15 cellular contexts compared by ENCODE assay signal in the genomic region with DNA sequence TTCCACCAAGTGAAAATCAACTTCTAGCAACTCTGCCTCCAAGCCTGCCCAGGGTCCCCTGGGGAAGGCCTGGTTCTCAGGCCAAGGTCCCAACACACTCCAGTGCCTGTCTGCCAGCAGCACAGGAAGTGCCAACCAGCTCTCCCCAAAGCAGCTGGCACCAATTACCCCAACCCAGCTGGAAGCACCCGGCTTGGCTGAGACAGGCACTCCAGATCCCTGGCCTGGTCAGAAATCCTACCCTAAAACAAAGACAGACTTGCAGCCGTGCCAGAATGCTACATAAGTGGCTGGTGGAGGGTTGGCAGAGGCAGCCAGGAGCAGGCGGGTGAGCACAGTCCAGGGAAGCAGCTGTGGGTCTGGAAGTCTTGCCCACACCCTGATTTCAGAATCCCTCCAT.
DNase-seq lines count a peak whose midpoint lies in the region; ATAC-seq and TF ChIP-seq lines count a peak whose summit lies in the region.
"Had no signal": no experiment of that assay in that cellular context is flagged by ENCODE, and none has a peak within 500 bp of the region (broad histone marks: within the 10 kb centered on the region; RNA-seq: fewer than 3 reads in every experiment).

No MANE protein-coding gene starts in this region.

- CTCF ChIA-PET in activated CD4-positive, alpha-beta T cell treated with anti-CD3 and anti-CD28 coated beads for 36 hours (lab: Charles Lee) = no interaction called here

- peaks cover 29% of the 10 kb centered on the region for H3K27me3 Mint-ChIP-seq in progenitor cell of endocrine pancreas
- H3K27me3 Mint-ChIP-seq in activated CD4-positive, alpha-beta T cell treated with anti-CD3 and anti-CD28 coated beads for 36 hours = peaks cover 2% of the 10 kb centered on the region

- H3K9me3 Mint-ChIP-seq in progenitor cell of endocrine pancreas (ENCODE audit: low read depth) = no peaks in the 10 kb centered on the region
- no peaks in the 10 kb centered on the region for H3K9me3 Mint-ChIP-seq in activated CD4-positive, alpha-beta T cell treated with anti-CD3 and anti-CD28 coated beads for 36 hours (ENCODE audit: low read depth)
- H3K9me3 Mint-ChIP-seq: activated T-cell treated with anti-CD3 and anti-CD28 coated beads, Interleukin-2, amount 50 U/mL, for 24 hours; dendritic cell treated with granulocyte-macrophage colony-stimulating factor and Interleukin-4, amounts not matched to agents 40 ng/mL and 50 ng/mL, for 4 days had no signal

- H3K4me3 Mint-ChIP-seq in progenitor cell of endocrine pancreas (ENCODE audit: low read depth) = no peak overlapping the region
- no peak overlapping the region for H3K4me3 Mint-ChIP-seq in activated CD4-positive, alpha-beta T cell treated with anti-CD3 and anti-CD28 coated beads for 36 hours
- H3K4me3 Mint-ChIP-seq: activated T-cell treated with anti-CD3 and anti-CD28 coated beads, Interleukin-2, amount 50 U/mL, for 24 hours; dendritic cell treated with granulocyte-macrophage colony-stimulating factor and Interleukin-4, amounts not matched to agents 40 ng/mL and 50 ng/mL, for 4 days; T-helper 17 cell had no signal

- intact Hi-C loops in activated CD4-positive, alpha-beta T cell treated with anti-CD3 and anti-CD28 coated beads for 36 hours (cut with DNase I, micrococcal nuclease) = no loop called here

- H3K4me1 Mint-ChIP-seq in progenitor cell of endocrine pancreas (ENCODE audit: low read depth) = no peaks in the 10 kb centered on the region
- no peaks in the 10 kb centered on the region for H3K4me1 Mint-ChIP-seq in activated CD4-positive, alpha-beta T cell treated with anti-CD3 and anti-CD28 coated beads for 36 hours
- H3K4me1 Mint-ChIP-seq: T-helper 17 cell had no signal

- H3K27ac Mint-ChIP-seq in progenitor cell of endocrine pancreas = no peak overlapping the region
- H3K27ac Mint-ChIP-seq in activated CD4-positive, alpha-beta T cell treated with anti-CD3 and anti-CD28 coated beads for 36 hours = no peak overlapping the region
- H3K27ac Mint-ChIP-seq: activated T-cell treated with anti-CD3 and anti-CD28 coated beads, Interleukin-2, amount 50 U/mL, for 24 hours; dendritic cell treated with granulocyte-macrophage colony-stimulating factor and Interleukin-4, amounts not matched to agents 40 ng/mL and 50 ng/mL, for 4 days; T-helper 17 cell had no signal

- H3K27ac ChIP-seq in caudate nucleus (ENCODE audit: low read depth, low read length) = no peak overlapping the region
- H3K27ac ChIP-seq: suprapubic skin had no signal

- H3K36me3 Mint-ChIP-seq in progenitor cell of endocrine pancreas (ENCODE audit: insufficient read depth) = no peaks in the 10 kb centered on the region
- no peaks in the 10 kb centered on the region for H3K36me3 Mint-ChIP-seq in activated CD4-positive, alpha-beta T cell treated with anti-CD3 and anti-CD28 coated beads for 36 hours (ENCODE audit: low read depth)

- no peak for TF ChIP-seq CTCF in progenitor cell of endocrine pancreas (IDR thresholded peaks at IDR 0.05; ENCODE audit: unreplicated experiment)

- POLR2A ChIA-PET in activated CD4-positive, alpha-beta T cell treated with anti-CD3 and anti-CD28 coated beads for 36 hours (lab: Charles Lee) = interaction anchor here (0.6 kb wide), 1 partner anchor 13 kb away, joined by 4 read pairs; no protein-coding TSS in a partner anchor

- peak; percentile 40 for DNase-seq in COR-L47 (lab: John Stamatoyannopoulos, UW)
- DNase-seq in NCI-H1694 treated with DMSO at 0.1 percent for 48 hours (lab: John Stamatoyannopoulos, UW) = peak; percentile 84
- peak in 54 of 61 donors; percentile 1 to 87 (median 52) for DNase-seq in caudate nucleus (lab: John Stamatoyannopoulos, UW)
- DNase-seq in middle frontal gyrus (ENCODE audit: extremely low spot score, low spot score) = peak; percentile 61
- no peak for DNase-seq in progenitor cell of endocrine pancreas (ENCODE audit: low spot score, unreplicated experiment)
- DNase-seq in activated CD4-positive, alpha-beta T cell treated with anti-CD3 and anti-CD28 coated beads for 36 hours = no peak
- DNase-seq: activated T-cell treated with anti-CD3 and anti-CD28 coated beads, Interleukin-2, amount 50 U/mL, for 24 hours; DMS53; mesenchymal stem cell; stimulated activated CD4-positive, alpha-beta T cell treated with anti-CD3 and anti-CD28 coated beads, Interleukin-12 subunit alpha, Interleukin-12 subunit beta, amount 100 ng/mL, for 4 hours; T-helper 17 cell had no signal

- ATAC-seq in activated CD4-positive, alpha-beta T cell treated with anti-CD3 and anti-CD28 coated beads for 36 hours = no peak
- ATAC-seq in HG03045 (IDR thresholded peaks at IDR 0.05; ENCODE audit: unreplicated experiment) = no peak
- no peak for ATAC-seq in HG03175 (IDR thresholded peaks at IDR 0.05; ENCODE audit: unreplicated experiment)
- ATAC-seq: T-helper 17 cell had no signal

Comparison
In these comparisons a context has a peak if more than half of its experiments do, and no peak if none do; other contexts are left out.
1. DNase-seq: peak in COR-L47 (single experiment), NCI-H1694 treated with DMSO at 0.1 percent for 48 hours (single experiment), caudate nucleus (54 of 61) and middle frontal gyrus (single experiment); none in progenitor cell of endocrine pancreas (single experiment) and activated CD4-positive, alpha-beta T cell treated with anti-CD3 and anti-CD28 coated beads for 36 hours (single experiment).